Comparison of ENCODE assay signal across 1 cellular context in the genomic region with DNA sequence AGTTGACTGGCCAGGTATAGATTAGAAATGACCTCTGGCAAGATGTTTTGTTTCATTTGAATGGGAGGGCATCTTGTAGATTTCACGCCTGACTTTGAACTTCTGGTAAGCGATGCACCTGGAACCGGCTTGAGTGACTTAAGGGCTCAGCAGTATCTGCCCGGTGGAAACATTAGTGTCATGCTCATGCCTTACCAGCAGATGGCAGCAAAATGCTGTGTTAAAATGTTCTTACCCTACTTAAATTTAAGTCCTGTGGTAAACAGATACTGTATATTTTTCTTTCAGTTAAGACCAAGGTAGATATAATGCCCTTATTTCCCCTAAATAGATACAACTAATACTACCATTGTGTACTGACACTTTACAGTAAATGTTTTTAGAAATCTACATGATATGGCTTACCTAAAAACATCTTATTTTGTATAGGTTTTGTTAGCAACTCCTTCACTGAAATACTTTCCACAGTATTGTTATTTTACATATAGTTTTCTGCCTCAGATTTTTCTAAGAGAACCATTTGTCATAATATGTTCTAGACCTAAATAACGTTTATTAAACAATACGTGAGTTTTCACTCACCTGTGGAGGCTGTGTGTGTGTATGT.
TF ChIP-seq lines count a peak whose summit lies in the region.

No MANE protein-coding gene starts in this region.

TF ChIP-seq in GM12878, 131 proteins besides CTCF, POLR2A, EP300 and RAD21 (continued from another document):
- TF ChIP-seq CBX5 (IDR thresholded peaks at IDR 0.05; ENCODE audit: low read depth) (no peak), RAD51 (IDR thresholded peaks at IDR 0.05) (no peak), CREB1 (IDR thresholded peaks at IDR 0.05; ENCODE audit: low read depth) (no peak), TCF12 (IDR thresholded peaks at IDR 0.05; ENCODE audit: low read depth, low read length) (no peak), SREBF1 (IDR thresholded peaks at IDR 0.05; ENCODE audit: low read length) (no peak), BRCA1 (IDR thresholded peaks at IDR 0.05; ENCODE audit: low read depth, low read length) (no peak), MEF2B (IDR thresholded peaks at IDR 0.05; ENCODE audit: partially characterized antibody, poor library complexity, severe bottlenecking) (no peak), SMAD1 (IDR thresholded peaks at IDR 0.05; ENCODE audit: low read depth, partially characterized antibody) (no peak), CREM (IDR thresholded peaks at IDR 0.05; ENCODE audit: low read depth) (peak; percentile 14; the same call in 1 of the 2 replicates), HCFC1 (IDR thresholded peaks at IDR 0.05; ENCODE audit: low read length) (no peak), SMC3 (IDR thresholded peaks at IDR 0.05; ENCODE audit: borderline replicate concordance, low read length) (peak; percentile 59; the same call in 1 of the 2 replicates), CBFB (IDR thresholded peaks at IDR 0.05; ENCODE audit: low read depth) (no peak)
- TF ChIP-seq, protein P1, sequence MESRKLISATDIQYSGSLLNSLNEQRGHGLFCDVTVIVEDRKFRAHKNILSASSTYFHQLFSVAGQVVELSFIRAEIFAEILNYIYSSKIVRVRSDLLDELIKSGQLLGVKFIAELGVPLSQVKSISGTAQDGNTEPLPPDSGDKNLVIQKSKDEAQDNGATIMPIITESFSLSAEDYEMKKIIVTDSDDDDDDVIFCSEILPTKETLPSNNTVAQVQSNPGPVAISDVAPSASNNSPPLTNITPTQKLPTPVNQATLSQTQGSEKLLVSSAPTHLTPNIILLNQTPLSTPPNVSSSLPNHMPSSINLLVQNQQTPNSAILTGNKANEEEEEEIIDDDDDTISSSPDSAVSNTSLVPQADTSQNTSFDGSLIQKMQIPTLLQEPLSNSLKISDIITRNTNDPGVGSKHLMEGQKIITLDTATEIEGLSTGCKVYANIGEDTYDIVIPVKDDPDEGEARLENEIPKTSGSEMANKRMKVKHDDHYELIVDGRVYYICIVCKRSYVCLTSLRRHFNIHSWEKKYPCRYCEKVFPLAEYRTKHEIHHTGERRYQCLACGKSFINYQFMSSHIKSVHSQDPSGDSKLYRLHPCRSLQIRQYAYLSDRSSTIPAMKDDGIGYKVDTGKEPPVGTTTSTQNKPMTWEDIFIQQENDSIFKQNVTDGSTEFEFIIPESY (IDR thresholded peaks at IDR 0.05): no peak
- TF ChIP-seq, protein P2, sequence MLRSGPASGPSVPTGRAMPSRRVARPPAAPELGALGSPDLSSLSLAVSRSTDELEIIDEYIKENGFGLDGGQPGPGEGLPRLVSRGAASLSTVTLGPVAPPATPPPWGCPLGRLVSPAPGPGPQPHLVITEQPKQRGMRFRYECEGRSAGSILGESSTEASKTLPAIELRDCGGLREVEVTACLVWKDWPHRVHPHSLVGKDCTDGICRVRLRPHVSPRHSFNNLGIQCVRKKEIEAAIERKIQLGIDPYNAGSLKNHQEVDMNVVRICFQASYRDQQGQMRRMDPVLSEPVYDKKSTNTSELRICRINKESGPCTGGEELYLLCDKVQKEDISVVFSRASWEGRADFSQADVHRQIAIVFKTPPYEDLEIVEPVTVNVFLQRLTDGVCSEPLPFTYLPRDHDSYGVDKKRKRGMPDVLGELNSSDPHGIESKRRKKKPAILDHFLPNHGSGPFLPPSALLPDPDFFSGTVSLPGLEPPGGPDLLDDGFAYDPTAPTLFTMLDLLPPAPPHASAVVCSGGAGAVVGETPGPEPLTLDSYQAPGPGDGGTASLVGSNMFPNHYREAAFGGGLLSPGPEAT (IDR thresholded peaks at IDR 0.05; ENCODE audit: low read depth): no peak
- TF ChIP-seq, protein P3, sequence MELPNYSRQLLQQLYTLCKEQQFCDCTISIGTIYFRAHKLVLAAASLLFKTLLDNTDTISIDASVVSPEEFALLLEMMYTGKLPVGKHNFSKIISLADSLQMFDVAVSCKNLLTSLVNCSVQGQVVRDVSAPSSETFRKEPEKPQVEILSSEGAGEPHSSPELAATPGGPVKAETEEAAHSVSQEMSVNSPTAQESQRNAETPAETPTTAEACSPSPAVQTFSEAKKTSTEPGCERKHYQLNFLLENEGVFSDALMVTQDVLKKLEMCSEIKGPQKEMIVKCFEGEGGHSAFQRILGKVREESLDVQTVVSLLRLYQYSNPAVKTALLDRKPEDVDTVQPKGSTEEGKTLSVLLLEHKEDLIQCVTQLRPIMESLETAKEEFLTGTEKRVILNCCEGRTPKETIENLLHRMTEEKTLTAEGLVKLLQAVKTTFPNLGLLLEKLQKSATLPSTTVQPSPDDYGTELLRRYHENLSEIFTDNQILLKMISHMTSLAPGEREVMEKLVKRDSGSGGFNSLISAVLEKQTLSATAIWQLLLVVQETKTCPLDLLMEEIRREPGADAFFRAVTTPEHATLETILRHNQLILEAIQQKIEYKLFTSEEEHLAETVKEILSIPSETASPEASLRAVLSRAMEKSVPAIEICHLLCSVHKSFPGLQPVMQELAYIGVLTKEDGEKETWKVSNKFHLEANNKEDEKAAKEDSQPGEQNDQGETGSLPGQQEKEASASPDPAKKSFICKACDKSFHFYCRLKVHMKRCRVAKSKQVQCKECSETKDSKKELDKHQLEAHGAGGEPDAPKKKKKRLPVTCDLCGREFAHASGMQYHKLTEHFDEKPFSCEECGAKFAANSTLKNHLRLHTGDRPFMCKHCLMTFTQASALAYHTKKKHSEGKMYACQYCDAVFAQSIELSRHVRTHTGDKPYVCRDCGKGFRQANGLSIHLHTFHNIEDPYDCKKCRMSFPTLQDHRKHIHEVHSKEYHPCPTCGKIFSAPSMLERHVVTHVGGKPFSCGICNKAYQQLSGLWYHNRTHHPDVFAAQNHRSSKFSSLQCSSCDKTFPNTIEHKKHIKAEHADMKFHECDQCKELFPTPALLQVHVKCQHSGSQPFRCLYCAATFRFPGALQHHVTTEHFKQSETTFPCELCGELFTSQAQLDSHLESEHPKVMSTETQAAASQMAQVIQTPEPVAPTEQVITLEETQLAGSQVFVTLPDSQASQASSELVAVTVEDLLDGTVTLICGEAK (IDR thresholded peaks at IDR 0.05; ENCODE audit: borderline replicate concordance): no peak
- TF ChIP-seq, protein P4, sequence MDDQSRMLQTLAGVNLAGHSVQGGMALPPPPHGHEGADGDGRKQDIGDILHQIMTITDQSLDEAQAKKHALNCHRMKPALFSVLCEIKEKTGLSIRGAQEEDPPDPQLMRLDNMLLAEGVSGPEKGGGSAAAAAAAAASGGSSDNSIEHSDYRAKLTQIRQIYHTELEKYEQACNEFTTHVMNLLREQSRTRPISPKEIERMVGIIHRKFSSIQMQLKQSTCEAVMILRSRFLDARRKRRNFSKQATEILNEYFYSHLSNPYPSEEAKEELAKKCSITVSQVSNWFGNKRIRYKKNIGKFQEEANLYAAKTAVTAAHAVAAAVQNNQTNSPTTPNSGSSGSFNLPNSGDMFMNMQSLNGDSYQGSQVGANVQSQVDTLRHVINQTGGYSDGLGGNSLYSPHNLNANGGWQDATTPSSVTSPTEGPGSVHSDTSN (IDR thresholded peaks at IDR 0.05; ENCODE audit: insufficient replicate concordance, low read depth, low read length): no peak
- TF ChIP-seq, protein P5, sequence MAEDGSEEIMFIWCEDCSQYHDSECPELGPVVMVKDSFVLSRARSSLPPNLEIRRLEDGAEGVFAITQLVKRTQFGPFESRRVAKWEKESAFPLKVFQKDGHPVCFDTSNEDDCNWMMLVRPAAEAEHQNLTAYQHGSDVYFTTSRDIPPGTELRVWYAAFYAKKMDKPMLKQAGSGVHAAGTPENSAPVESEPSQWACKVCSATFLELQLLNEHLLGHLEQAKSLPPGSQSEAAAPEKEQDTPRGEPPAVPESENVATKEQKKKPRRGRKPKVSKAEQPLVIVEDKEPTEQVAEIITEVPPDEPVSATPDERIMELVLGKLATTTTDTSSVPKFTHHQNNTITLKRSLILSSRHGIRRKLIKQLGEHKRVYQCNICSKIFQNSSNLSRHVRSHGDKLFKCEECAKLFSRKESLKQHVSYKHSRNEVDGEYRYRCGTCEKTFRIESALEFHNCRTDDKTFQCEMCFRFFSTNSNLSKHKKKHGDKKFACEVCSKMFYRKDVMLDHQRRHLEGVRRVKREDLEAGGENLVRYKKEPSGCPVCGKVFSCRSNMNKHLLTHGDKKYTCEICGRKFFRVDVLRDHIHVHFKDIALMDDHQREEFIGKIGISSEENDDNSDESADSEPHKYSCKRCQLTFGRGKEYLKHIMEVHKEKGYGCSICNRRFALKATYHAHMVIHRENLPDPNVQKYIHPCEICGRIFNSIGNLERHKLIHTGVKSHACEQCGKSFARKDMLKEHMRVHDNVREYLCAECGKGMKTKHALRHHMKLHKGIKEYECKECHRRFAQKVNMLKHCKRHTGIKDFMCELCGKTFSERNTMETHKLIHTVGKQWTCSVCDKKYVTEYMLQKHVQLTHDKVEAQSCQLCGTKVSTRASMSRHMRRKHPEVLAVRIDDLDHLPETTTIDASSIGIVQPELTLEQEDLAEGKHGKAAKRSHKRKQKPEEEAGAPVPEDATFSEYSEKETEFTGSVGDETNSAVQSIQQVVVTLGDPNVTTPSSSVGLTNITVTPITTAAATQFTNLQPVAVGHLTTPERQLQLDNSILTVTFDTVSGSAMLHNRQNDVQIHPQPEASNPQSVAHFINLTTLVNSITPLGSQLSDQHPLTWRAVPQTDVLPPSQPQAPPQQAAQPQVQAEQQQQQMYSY (CRISPR knock-in tag; IDR thresholded peaks at IDR 0.05): no peak
TF ChIP-seq in GM12878: peak in this region for 3.
